ENCODE assay signal across 8 cellular contexts in genomic region chr19:47280183-47280797, GRCh38. TPM values are rescaled to one million over a fixed set of nuclear protein-coding genes. Genes with fewer than 3 reads are reported as not detected.
DNase-seq lines count a peak whose midpoint lies in the region; ATAC-seq and TF ChIP-seq lines count a peak whose summit lies in the region.

No MANE protein-coding gene starts in this region.

- POLR2A ChIA-PET in MCF 10A (lab: Yijun Ruan, JAX) = interaction anchor here (0.8 kb wide), 1 partner anchor 24 kb away, joined by 3 read pairs; the partner anchor contains the start of gene CCDC9

- no peak overlapping the region for H3K27ac Mint-ChIP-seq in MCF 10A (ENCODE audit: low read depth, unreplicated experiment)

- H3K4me3 ChIP-seq in breast epithelium = no peak overlapping the region
- no peak overlapping the region for H3K4me3 ChIP-seq in sigmoid colon
- H3K4me3 ChIP-seq in lower leg skin (ENCODE audit: low read depth, poor library complexity, severe bottlenecking) = no peak overlapping the region

- no peaks in the 10 kb centered on the region for H3K36me3 ChIP-seq in breast epithelium
- H3K36me3 ChIP-seq in sigmoid colon = no peaks in the 10 kb centered on the region

- no peak overlapping the region for H3K4me3 Mint-ChIP-seq in MCF 10A (ENCODE audit: unreplicated experiment)

- TF ChIP-seq EP300 in sigmoid colon (IDR thresholded peaks at IDR 0.05) = no peak

- DNase-seq in MCF 10A (ENCODE audit: unreplicated experiment) (peak; percentile 53), breast epithelium (ENCODE audit: low spot score in 2 of 2) (no peak), UCSD-AML1 (lab: John Stamatoyannopoulos, UW; ENCODE audit: unreplicated experiment) (peak; percentile 45), dermis blood vessel endothelial cell (peak; percentile 56), sigmoid colon (no peak), amygdala (lab: John Stamatoyannopoulos, UW) (no peak), lower leg skin (ENCODE audit: low spot score in 2 of 2) (no peak)

- H3K9me3 Mint-ChIP-seq in MCF 10A (ENCODE audit: unreplicated experiment) = no peaks in the 10 kb centered on the region

- H3K27me3 ChIP-seq in breast epithelium = no peaks in the 10 kb centered on the region
- no peaks in the 10 kb centered on the region for H3K27me3 ChIP-seq in sigmoid colon

- WGBS in sigmoid colon, 2 donors = 88 to 90% methylated on average over 13 of the region's 13 CpGs
- 90 to 94% methylated on average over 13 of the region's 13 CpGs for WGBS in lower leg skin, 2 donors

- H3K27ac ChIP-seq in breast epithelium = no peak overlapping the region
- H3K27ac ChIP-seq in sigmoid colon = peak overlapping the region in 3 of 4 donors; percentile 80 to 97 (median 93)

- H3K36me3 Mint-ChIP-seq in MCF 10A (ENCODE audit: insufficient read depth, unreplicated experiment) = peaks cover 23% of the 10 kb centered on the region

- peak; percentile 48 for TF ChIP-seq CTCF in MCF 10A (IDR thresholded peaks at IDR 0.05; ENCODE audit: unreplicated experiment)
- no peak for TF ChIP-seq CTCF in breast epithelium (IDR thresholded peaks at IDR 0.05)
- TF ChIP-seq CTCF in sigmoid colon (IDR thresholded peaks at IDR 0.05) = peak in 1 of 4 experiments; percentile 12
- no peak for TF ChIP-seq CTCF in lower leg skin (IDR thresholded peaks at IDR 0.05)

- H3K9me3 ChIP-seq in breast epithelium (no peaks in the 10 kb centered on the region), sigmoid colon (no peaks in the 10 kb centered on the region)

- intact Hi-C loops in MCF 10A (cut with micrococcal nuclease) (no loop called here), breast epithelium (cut with DNase I; ENCODE audit: low total_unique reads) (no loop called here), sigmoid colon (cut with DNase I) (no loop called here), lower leg skin (cut with DNase I; ENCODE audit: low total_unique reads) (no loop called here)

- no peaks in the 10 kb centered on the region for H3K27me3 Mint-ChIP-seq in MCF 10A (ENCODE audit: insufficient read depth, unreplicated experiment)

- no peaks in the 10 kb centered on the region for H3K4me1 ChIP-seq in breast epithelium
- peaks cover 0 to 75% (median 60%) of the 10 kb centered on the region in 4 donors for H3K4me1 ChIP-seq in sigmoid colon

- TF ChIP-seq POLR2A in breast epithelium (IDR thresholded peaks at IDR 0.05) = no peak
- TF ChIP-seq POLR2A in sigmoid colon (IDR thresholded peaks at IDR 0.05) = no peak
- TF ChIP-seq POLR2A in lower leg skin (IDR thresholded peaks at IDR 0.05) = no peak

- ATAC-seq in GM21529 (IDR thresholded peaks at IDR 0.05; ENCODE audit: unreplicated experiment) = no peak

- no TSS peak for BruUV-seq in MCF 10A (replicated peaks; lab: Mats Ljungman, UMichigan)

- CTCF ChIA-PET in MCF 10A (lab: Yijun Ruan, JAX) = interaction anchor here (1.0 kb wide), 1 partner anchor 9 kb away, joined by 3 read pairs; no protein-coding TSS in a partner anchor

- H3K4me1 Mint-ChIP-seq in MCF 10A (ENCODE audit: insufficient read depth, unreplicated experiment) = peaks cover 19% of the 10 kb centered on the region

RNA-seq across cellular contexts. Expression of gene INAFM1, which starts 5.6 kb away (rescaled TPM):
- 15.0 and 16.8 TPM in 2 replicates for total RNA-seq in MCF 10A (2022)
- total RNA-seq in breast epithelium = 10 to 100 TPM in 1 of 3 donors, 1 to 10 TPM in 2; 5.3 to 10.5 (median 7.2) TPM
- 1.1 and 1.5 TPM in 2 replicates for total RNA-seq in dermis blood vessel endothelial cell
- total RNA-seq in sigmoid colon = 10 to 100 TPM in 3 of 4 donors, 1 to 10 TPM in 1; 8.6 to 16.3 (median 14.8) TPM
- polyA plus RNA-seq in sigmoid colon = 10 to 100 TPM in 1 of 3 donors, 1 to 10 TPM in 2; 3.0 to 10.7 (median 7.8) TPM
- total RNA-seq in lower leg skin = 10 to 100 TPM in 1 of 4 donors, 1 to 10 TPM in 3; 6.0 to 13.6 (median 8.2) TPM

RNA-seq across cellular contexts. Expression of gene CCDC9, which starts 24.0 kb away (rescaled TPM):
- total RNA-seq in MCF 10A (2022) (35.0 and 39.0 TPM in 2 replicates), breast epithelium (10 to 100 TPM in 2 of 3 donors, 1 to 10 TPM in 1; 9.4 to 15.1 (median 14.8) TPM), dermis blood vessel endothelial cell (3.4 and 4.9 TPM in 2 replicates), sigmoid colon (10 to 100 TPM; 13.2 to 33.1 (median 20.9) TPM), lower leg skin (10 to 100 TPM; 26.4 to 46.6 (median 33.7) TPM)
- 10 to 100 TPM; 16.2 to 42.8 (median 18.7) TPM for polyA plus RNA-seq in sigmoid colon

RNA-seq across cellular contexts. Expression of gene C5AR1, which starts 29.4 kb away (rescaled TPM):
- total RNA-seq in MCF 10A (2022) (1.9 and 4.7 TPM in 2 replicates), breast epithelium (10 to 100 TPM in 2 of 3 donors, 1 to 10 TPM in 1; 7.5 to 20.0 (median 10.8) TPM), dermis blood vessel endothelial cell (not detected in 2 replicates), sigmoid colon (10 to 100 TPM in 2 of 4 donors, 1 to 10 TPM in 2; 6.9 to 19.4 (median 8.9) TPM), lower leg skin (1 to 10 TPM; 1.1 to 3.7 (median 2.0) TPM)
- polyA plus RNA-seq in sigmoid colon = 10 to 100 TPM in 1 of 3 donors, 1 to 10 TPM in 2; 5.4 to 10.6 (median 6.7) TPM

RNA-seq across cellular contexts. Expression of gene BBC3, which starts 49.3 kb away (rescaled TPM):
- total RNA-seq in MCF 10A (2022) (16.2 and 19.6 TPM in 2 replicates), breast epithelium (1 to 10 TPM; 4.5 to 7.5 (median 6.4) TPM), dermis blood vessel endothelial cell (24.5 and 26.9 TPM in 2 replicates), sigmoid colon (1 to 10 TPM; 2.5 to 5.4 (median 4.2) TPM), lower leg skin (10 to 100 TPM; 11.2 to 33.0 (median 14.4) TPM)
- 10 to 100 TPM; 16.2 to 39.5 (median 19.7) TPM for polyA plus RNA-seq in sigmoid colon

RNA-seq across cellular contexts. Expression of gene C5AR2, which starts 51.7 kb away (rescaled TPM):
- total RNA-seq in MCF 10A (2022) = 2.4 and 2.8 TPM in 2 replicates
- total RNA-seq in breast epithelium = 1 to 10 TPM; 2.9 to 8.8 (median 6.6) TPM
- under 0.01 and 0.05 TPM in 2 replicates for total RNA-seq in dermis blood vessel endothelial cell
- total RNA-seq in sigmoid colon = 1 to 10 TPM; 1.1 to 2.7 (median 1.6) TPM
- polyA plus RNA-seq in sigmoid colon = 1 to 10 TPM in 1 of 3 donors, under 1 TPM in 2; 0.60 to 1.4 (median 0.69) TPM
- total RNA-seq in lower leg skin = 1 to 10 TPM in 3 of 4 donors, under 1 TPM in 1; 0.91 to 3.5 (median 1.7) TPM

Comparison
In these comparisons a context has a peak if more than half of its experiments do, and no peak if none do; other contexts are left out.
1. DNase-seq: peak in MCF 10A (single experiment), UCSD-AML1 (single experiment) and dermis blood vessel endothelial cell (single experiment); none in breast epithelium (0 of 2), sigmoid colon (single experiment), amygdala (0 of 56) and lower leg skin (0 of 2).
2. H3K27ac ChIP-seq: peak in sigmoid colon (3 of 4); none in breast epithelium (0 of 2).